Comparison of ENCODE assay signal across 16 cellular contexts in the genomic region with DNA sequence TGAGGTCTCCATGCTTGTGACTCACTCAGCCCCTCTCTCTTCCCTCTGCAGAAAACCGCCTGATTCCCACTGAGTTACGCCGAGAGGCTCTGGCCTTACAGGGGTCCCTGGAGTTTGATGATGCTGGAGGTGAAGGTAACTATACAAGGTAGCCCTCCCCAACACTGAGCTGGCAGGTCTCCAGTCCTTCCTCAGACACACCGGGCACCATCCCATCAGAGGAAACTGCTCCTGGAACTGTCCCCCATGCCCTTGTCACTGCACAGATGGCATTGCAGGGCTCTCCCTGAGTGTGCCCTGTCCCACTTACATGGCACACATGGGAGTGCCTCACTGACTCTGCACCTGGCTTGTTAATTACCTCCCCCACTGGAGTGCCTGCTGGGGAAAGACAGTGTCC. TPM values are rescaled to one million over a fixed set of nuclear protein-coding genes. Genes with fewer than 3 reads are reported as not detected.
DNase-seq lines count a peak whose midpoint lies in the region; ATAC-seq, FAIRE-seq and TF ChIP-seq lines count a peak whose summit lies in the region.
"Had no signal": no experiment of that assay in that cellular context is flagged by ENCODE, and none has a peak within 500 bp of the region (broad histone marks: within the 10 kb centered on the region; RNA-seq: fewer than 3 reads in every experiment).

No MANE protein-coding gene starts in this region.

- H3K27ac Mint-ChIP-seq in CD4-positive, alpha-beta memory T cell: peak overlapping the region in 4 of 7 donors; percentile 31 to 61 (median 48)
- H3K27ac Mint-ChIP-seq in effector memory CD8-positive, alpha-beta T cell: no peak overlapping the region

- no peaks in the 10 kb centered on the region for H3K27me3 ChIP-seq in CD4-positive, alpha-beta memory T cell (ENCODE audit: insufficient read depth, low read length)
- no peaks in the 10 kb centered on the region for H3K27me3 ChIP-seq in SU-DHL-6 (ENCODE audit: low read length)
- H3K27me3 ChIP-seq in lower lobe of right lung (ENCODE audit: low read depth): no peaks in the 10 kb centered on the region
- H3K27me3 ChIP-seq: ascending aorta, tibial artery had no signal

- ATAC-seq in A549 (no peak), lower lobe of right lung (no peak)
- ATAC-seq in effector memory CD8-positive, alpha-beta T cell (replicated peaks): no peak
- ATAC-seq: left cardiac atrium had no signal

- TF ChIP-seq EP300 in A549 (IDR thresholded peaks at IDR 0.05): no peak

- 98% methylated on average over 4 of the region's 4 CpGs for WGBS in A549 (ENCODE audit: missing lambda C conversion rate)

- H3K4me1 ChIP-seq in A549: peaks cover 14% of the 10 kb centered on the region; the same call in 2 of the 3 replicates
- peaks cover 25% of the 10 kb centered on the region for H3K4me1 ChIP-seq in CD4-positive, alpha-beta memory T cell (ENCODE audit: insufficient read depth, low read length)
- peaks cover 27% of the 10 kb centered on the region for H3K4me1 ChIP-seq in lower lobe of right lung

- H3K79me2 ChIP-seq in SU-DHL-6 (ENCODE audit: insufficient read depth, low read length): peaks cover 39% of the 10 kb centered on the region

- DNase-seq in A549 (ENCODE audit: low read depth in 1 of 2, low spot score in 1 of 2) (no peak), anterior cingulate cortex (lab: John Stamatoyannopoulos, UW) (no peak), lower lobe of right lung (no peak), NCI-H2196 treated with DMSO at 0.1 percent for 48 hours (lab: John Stamatoyannopoulos, UW; ENCODE audit: unreplicated experiment) (no peak), COLO829 (ENCODE audit: low spot score) (no peak)
- DNase-seq in CD4-positive, alpha-beta memory T cell: no peak
- no peak for DNase-seq in effector memory CD8-positive, alpha-beta T cell
- DNase-seq: activated CD8-positive, alpha-beta memory T cell treated with anti-CD3 and anti-CD28 coated beads, Interleukin-2, amount 50 U/mL, for 4 hours; dermis blood vessel endothelial cell; hippocampal formation; left cardiac atrium; NCI-H2107; SHP77; tibial artery had no signal

- H3F3A ChIP-seq in SU-DHL-6 (ENCODE audit: insufficient read depth): peaks cover 17% of the 10 kb centered on the region

- peak overlapping the region; percentile 17 to 100 (median 56) for H3K4me3 Mint-ChIP-seq in CD4-positive, alpha-beta memory T cell
- peak overlapping the region; percentile 95 to 100 for H3K4me3 Mint-ChIP-seq in effector memory CD8-positive, alpha-beta T cell

- FAIRE-seq in A549 (lab: Jason Lieb, UNC): no peak

- CTCF ChIA-PET in A549 (lab: Yijun Ruan, JAX): interaction anchor here (0.9 to 1.6 kb wide), 4 partner anchors 10 to 12 kb away, joined by 3 to 6 read pairs (median 4); a partner anchor contains a TSS
- CTCF ChIA-PET in CD4-positive, alpha-beta memory T cell (lab: Charles Lee; ENCODE audit: partially characterized antibody): interaction anchor here (1.2 to 5.3 kb wide), 4 partner anchors 8 to 163 kb away, joined by 4 to 64 read pairs (median 21); a partner anchor contains a TSS

- H3K27ac ChIP-seq in A549: no peak overlapping the region
- H3K27ac ChIP-seq in CD4-positive, alpha-beta memory T cell (ENCODE audit: low read depth, low read length): no peak overlapping the region
- peak overlapping the region; percentile 82 for H3K27ac ChIP-seq in SU-DHL-6 (ENCODE audit: low read depth, low read length)
- H3K27ac ChIP-seq in lower lobe of right lung: no peak overlapping the region
- H3K27ac ChIP-seq: ascending aorta, tibial artery had no signal

- TF ChIP-seq CTCF in A549 (IDR thresholded peaks at IDR 0.05) (no peak), SU-DHL-6 (IDR thresholded peaks at IDR 0.05; ENCODE audit: insufficient read depth, low read length, poor library complexity, severe bottlenecking) (no peak), lower lobe of right lung (IDR thresholded peaks at IDR 0.05) (no peak)

- POLR2A ChIA-PET in A549 (lab: Yijun Ruan, JAX): interaction anchor here (0.9 kb wide), 1 partner anchor 11 kb away, joined by 3 read pairs; a partner anchor contains a TSS
- POLR2A ChIA-PET in CD4-positive, alpha-beta memory T cell (lab: Charles Lee; ENCODE audit: partially characterized antibody): interaction anchor here (0.9 to 4.7 kb wide), 3 partner anchors 9 to 28 kb away, joined by 3 to 89 read pairs (median 64); a partner anchor contains a TSS

- H3K4me1 Mint-ChIP-seq in CD4-positive, alpha-beta memory T cell: peaks cover 24 to 56% (median 35%) of the 10 kb centered on the region in 4 donors
- peaks cover 24 to 34% of the 10 kb centered on the region in 2 donors for H3K4me1 Mint-ChIP-seq in effector memory CD8-positive, alpha-beta T cell (ENCODE audit: low read depth in 2 of 2)

- peaks cover 0 to 1% (median 0%) of the 10 kb centered on the region in 8 donors for H3K9me3 Mint-ChIP-seq in CD4-positive, alpha-beta memory T cell
- no peaks in the 10 kb centered on the region for H3K9me3 Mint-ChIP-seq in effector memory CD8-positive, alpha-beta T cell

- TF ChIP-seq POLR2A in A549 (IDR thresholded peaks at IDR 0.05; ENCODE audit: low read length): no peak

- peak overlapping the region; percentile 76 for H3K9ac ChIP-seq in SU-DHL-6 (ENCODE audit: low read length)

- intact Hi-C loops in CD4-positive, alpha-beta memory T cell (cut with micrococcal nuclease): loop anchor here (5.0 to 10.0 kb wide), 3 partner anchors 200 to 1148 kb away; a partner anchor contains a TSS
- intact Hi-C loops in lower lobe of right lung (cut with DNase I): no loop called here

- H3K4me2 ChIP-seq in A549 (peak overlapping the region; percentile 95; the same call in 2 of the 3 replicates), SU-DHL-6 (ENCODE audit: low read depth, low read length, poor library complexity, severe bottlenecking) (peak overlapping the region; percentile 77)

- no peaks in the 10 kb centered on the region for H3K9me2 ChIP-seq in SU-DHL-6 (replicated peaks; ENCODE audit: insufficient read depth, low read length)

- H3K27me3 Mint-ChIP-seq in CD4-positive, alpha-beta memory T cell: no peaks in the 10 kb centered on the region
- H3K27me3 Mint-ChIP-seq in effector memory CD8-positive, alpha-beta T cell: no peaks in the 10 kb centered on the region

- H3K4me3 ChIP-seq in A549 (no peak overlapping the region), SU-DHL-6 (ENCODE audit: insufficient read depth, low read length, poor library complexity, severe bottlenecking) (peak overlapping the region; percentile 67), lower lobe of right lung (no peak overlapping the region)
- no peak overlapping the region for H3K4me3 ChIP-seq in CD4-positive, alpha-beta memory T cell (ENCODE audit: low read length in 2 of 2)

- no peaks in the 10 kb centered on the region for H4K20me1 ChIP-seq in SU-DHL-6 (ENCODE audit: low read depth, low read length)

- H3K36me3 Mint-ChIP-seq in CD4-positive, alpha-beta memory T cell: peaks cover 49 to 78% of the 10 kb centered on the region in 2 donors
- H3K36me3 Mint-ChIP-seq in effector memory CD8-positive, alpha-beta T cell (ENCODE audit: insufficient read depth): peaks cover 43% of the 10 kb centered on the region

- H3K9me3 ChIP-seq in A549: no peaks in the 10 kb centered on the region
- H3K9me3 ChIP-seq in CD4-positive, alpha-beta memory T cell (ENCODE audit: control insufficient read depth in 1 of 2, low read length in 2 of 2): no peaks in the 10 kb centered on the region
- no peaks in the 10 kb centered on the region for H3K9me3 ChIP-seq in SU-DHL-6 (ENCODE audit: insufficient read depth, low read length)
- no peaks in the 10 kb centered on the region for H3K9me3 ChIP-seq in lower lobe of right lung
- H3K9me3 ChIP-seq: ascending aorta, tibial artery had no signal

- TF ChIP-seq RAD21 in A549 (conservative IDR thresholded peaks at IDR 0.05 in 1 of 2, IDR thresholded peaks at IDR 0.05 in 1 of 2): no peak

- H3K36me3 ChIP-seq in CD4-positive, alpha-beta memory T cell (ENCODE audit: insufficient read depth, low read length): peaks cover 54% of the 10 kb centered on the region
- H3K36me3 ChIP-seq in SU-DHL-6 (ENCODE audit: low read length): peaks cover 15% of the 10 kb centered on the region
- H3K36me3 ChIP-seq in lower lobe of right lung: peaks cover 53% of the 10 kb centered on the region

- no peak overlapping the region for H2AFZ ChIP-seq in SU-DHL-6 (ENCODE audit: low read depth, low read length, severe bottlenecking)

TF ChIP-seq in A549, 52 proteins besides CTCF, POLR2A, EP300 and RAD21 (continues in another document):
- TF ChIP-seq SREBF2 (IDR thresholded peaks at IDR 0.05) (no peak), NPAS2 (CRISPR knock-in tag; IDR thresholded peaks at IDR 0.05; ENCODE audit: borderline replicate concordance) (no peak), HOXA7 (CRISPR knock-in tag; IDR thresholded peaks at IDR 0.05) (no peak), BHLHE40 (IDR thresholded peaks at IDR 0.05; ENCODE audit: low read depth, low read length) (no peak), ZNF302 (CRISPR knock-in tag; IDR thresholded peaks at IDR 0.05) (no peak), HOXB13 (CRISPR knock-in tag; IDR thresholded peaks at IDR 0.05; ENCODE audit: low read depth) (no peak)
- TF ChIP-seq, protein P1, sequence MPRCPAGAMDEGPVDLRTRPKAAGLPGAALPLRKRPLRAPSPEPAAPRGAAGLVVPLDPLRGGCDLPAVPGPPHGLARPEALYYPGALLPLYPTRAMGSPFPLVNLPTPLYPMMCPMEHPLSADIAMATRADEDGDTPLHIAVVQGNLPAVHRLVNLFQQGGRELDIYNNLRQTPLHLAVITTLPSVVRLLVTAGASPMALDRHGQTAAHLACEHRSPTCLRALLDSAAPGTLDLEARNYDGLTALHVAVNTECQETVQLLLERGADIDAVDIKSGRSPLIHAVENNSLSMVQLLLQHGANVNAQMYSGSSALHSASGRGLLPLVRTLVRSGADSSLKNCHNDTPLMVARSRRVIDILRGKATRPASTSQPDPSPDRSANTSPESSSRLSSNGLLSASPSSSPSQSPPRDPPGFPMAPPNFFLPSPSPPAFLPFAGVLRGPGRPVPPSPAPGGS (IDR thresholded peaks at IDR 0.05): no peak

RNA-seq across cellular contexts. Expression of a gene that starts 1.9 kb away (rescaled TPM):
- polyA plus RNA-seq in A549 (2011; rRNA removed): 113 and 118 TPM in 2 replicates
- polyA plus RNA-seq in A549 (2012; cell fraction: cytosol; rRNA removed): 471 and 473 TPM in 2 replicates
- polyA plus RNA-seq in A549 (2012; cell fraction: nucleus; rRNA removed): 569 and 687 TPM in 2 replicates
- 149 to 178 TPM (median 159 TPM) in 3 replicates for polyA plus RNA-seq in A549 (2017; fragmentation: RNase III; extraction: RNeasy Plus Mini Kit Qiagen cat#74134 plus additional on column Dnase treatment)
- polyA minus RNA-seq in A549 (2011; rRNA and poly(A)+ RNA removed): 143 and 144 TPM in 2 replicates
- 10 to 100 TPM; 72.6 to 73.9 TPM for total RNA-seq in CD4-positive, alpha-beta memory T cell
- polyA plus RNA-seq in CD4-positive, alpha-beta memory T cell: 10 to 100 TPM; 92.8 to 96.7 TPM
- 55.9 TPM for total RNA-seq in lower lobe of right lung

RNA-seq across cellular contexts. Expression of a gene that starts 11.3 kb away (rescaled TPM):
- polyA plus RNA-seq in A549 (2011; rRNA removed) (20.4 and 23.7 TPM in 2 replicates), A549 (2017; fragmentation: RNase III; extraction: RNeasy Plus Mini Kit Qiagen cat#74134 plus additional on column Dnase treatment) (19.6 to 23.1 TPM (median 20.5 TPM) in 3 replicates)
- 25.9 and 31.9 TPM in 2 replicates for polyA plus RNA-seq in A549 (2012; cell fraction: cytosol; rRNA removed)
- 106 and 111 TPM in 2 replicates for polyA plus RNA-seq in A549 (2012; cell fraction: nucleus; rRNA removed)
- polyA minus RNA-seq in A549 (2011; rRNA and poly(A)+ RNA removed): 38.5 and 41.2 TPM in 2 replicates
- total RNA-seq in CD4-positive, alpha-beta memory T cell: 10 to 100 TPM; 54.9 to 67.2 TPM
- 10 to 100 TPM; 30.9 to 66.1 TPM for polyA plus RNA-seq in CD4-positive, alpha-beta memory T cell
- 74.1 TPM for total RNA-seq in lower lobe of right lung

Comparison
In these comparisons a context has a peak if more than half of its experiments do, and no peak if none do; other contexts are left out.
1. H3K27ac Mint-ChIP-seq: peak in CD4-positive, alpha-beta memory T cell (4 of 7); none in effector memory CD8-positive, alpha-beta T cell (0 of 2).